ENCODE assay signal across 25 cellular contexts in genomic region chr7:99019523-99020412, GRCh38.
DNase-seq lines count a peak whose midpoint lies in the region; ATAC-seq and TF ChIP-seq lines count a peak whose summit lies in the region.
"Had no signal": no experiment of that assay in that cellular context is flagged by ENCODE, and none has a peak within 500 bp of the region (broad histone marks: within the 10 kb centered on the region; RNA-seq: fewer than 3 reads in every experiment).

No MANE protein-coding gene starts in this region.

- peaks cover 37% of the 10 kb centered on the region for H3K4me1 Mint-ChIP-seq in osteocyte (ENCODE audit: unreplicated experiment)

- peaks cover 42% of the 10 kb centered on the region for H3K36me3 Mint-ChIP-seq in osteocyte (ENCODE audit: unreplicated experiment)

- H3K27ac Mint-ChIP-seq in osteocyte (ENCODE audit: unreplicated experiment): no peak overlapping the region
- H3K27ac Mint-ChIP-seq: activated naive CD8-positive, alpha-beta T cell treated with anti-CD3 and anti-CD28 coated beads, Interleukin-2, amount 10 ng/mL, durations not matched to agents 7 days and 5 days; nephron had no signal

- no peaks in the 10 kb centered on the region for H3K27me3 ChIP-seq in heart left ventricle
- H3K27me3 ChIP-seq: BLaER1, pancreas, upper lobe of left lung had no signal

- no peak overlapping the region for H3K4me3 Mint-ChIP-seq in osteocyte (ENCODE audit: unreplicated experiment)
- H3K4me3 Mint-ChIP-seq: activated naive CD8-positive, alpha-beta T cell treated with anti-CD3 and anti-CD28 coated beads, Interleukin-2, amount 10 ng/mL, durations not matched to agents 7 days and 5 days; nephron had no signal

- H3K4me1 ChIP-seq in heart left ventricle: peaks cover 0 to 20% (median 6%) of the 10 kb centered on the region in 12 donors

- no peak overlapping the region for H3K4me3 ChIP-seq in heart left ventricle
- H3K4me3 ChIP-seq: BLaER1, mucosa of descending colon, pancreas, upper lobe of left lung had no signal

- H3K27me3 Mint-ChIP-seq in osteocyte (ENCODE audit: unreplicated experiment): no peaks in the 10 kb centered on the region
- H3K27me3 Mint-ChIP-seq: activated naive CD8-positive, alpha-beta T cell treated with anti-CD3 and anti-CD28 coated beads, Interleukin-2, amount 10 ng/mL, durations not matched to agents 7 days and 5 days had no signal

- TF ChIP-seq CTCF in heart left ventricle (IDR thresholded peaks at IDR 0.05) (no peak), osteocyte (IDR thresholded peaks at IDR 0.05) (no peak)

- DNase-seq in heart left ventricle (peak in 1 of 5 donors; percentile 3), Right ventricle myocardium inferior (ENCODE audit: missing footprints) (no peak), left cardiac atrium (no peak), osteocyte (ENCODE audit: extremely low spot score, unreplicated experiment) (peak; percentile 23)
- no peak for DNase-seq in effector CD8-positive, alpha-beta T cell (lab: John Stamatoyannopoulos, UW)
- DNase-seq: ACHN; activated CD4-positive, alpha-beta T cell treated with anti-CD3 and anti-CD28 coated beads for 48 hours; activated naive CD8-positive, alpha-beta T cell treated with anti-CD3 and anti-CD28 coated beads, Interleukin-2, amount 10 ng/mL, durations not matched to agents 7 days and 5 days; cerebellar nuclear complex; effector CD4-positive, alpha-beta T cell; erythroblast; foreskin fibroblast; H7; Karpas-422; mucosa of descending colon; NCI-H1694; NCI-H2227 treated with DMSO at 0.1 percent for 48 hours; NCI-H69; SK-N-SH had no signal

- peaks cover 0 to 34% (median 24%) of the 10 kb centered on the region in 9 donors for H3K36me3 ChIP-seq in heart left ventricle
- H3K36me3 ChIP-seq: pancreas had no signal

- WGBS in heart left ventricle, 4 donors: 80 to 94% (median 88%) methylated on average over 12 of the region's 12 CpGs

- no peaks in the 10 kb centered on the region for H3K9me3 ChIP-seq in heart left ventricle
- H3K9me3 ChIP-seq: BLaER1, mucosa of descending colon, pancreas, SK-N-SH, upper lobe of left lung had no signal

- H3K9me3 Mint-ChIP-seq in osteocyte (ENCODE audit: unreplicated experiment): peaks cover 4% of the 10 kb centered on the region
- H3K9me3 Mint-ChIP-seq: nephron had no signal

- TF ChIP-seq POLR2A in heart left ventricle (IDR thresholded peaks at IDR 0.05): no peak

- intact Hi-C loops in heart left ventricle (cut with DNase I) (no loop called here), Right ventricle myocardium inferior (cut with DNase I) (no loop called here), left cardiac atrium (cut with DNase I) (no loop called here)

- ATAC-seq in heart left ventricle (peak in 3 of 4 donors; percentile 43 to 78 (median 58)), Right ventricle myocardium inferior (no peak), left cardiac atrium (peak; percentile 30 to 44), HG03571 (IDR thresholded peaks at IDR 0.05; ENCODE audit: unreplicated experiment) (no peak), HG03108 (IDR thresholded peaks at IDR 0.05; ENCODE audit: unreplicated experiment) (no peak)
- ATAC-seq: mucosa of descending colon had no signal

- no peak overlapping the region for H3K27ac ChIP-seq in heart left ventricle
- H3K27ac ChIP-seq: BLaER1, pancreas, upper lobe of left lung had no signal

Comparison
In these comparisons a context has a peak if more than half of its experiments do, and no peak if none do; other contexts are left out.
1. ATAC-seq: peak in heart left ventricle (3 of 4) and left cardiac atrium (2 of 2); none in Right ventricle myocardium inferior (single experiment), HG03571 (single experiment) and HG03108 (single experiment).